In the genomic region with DNA sequence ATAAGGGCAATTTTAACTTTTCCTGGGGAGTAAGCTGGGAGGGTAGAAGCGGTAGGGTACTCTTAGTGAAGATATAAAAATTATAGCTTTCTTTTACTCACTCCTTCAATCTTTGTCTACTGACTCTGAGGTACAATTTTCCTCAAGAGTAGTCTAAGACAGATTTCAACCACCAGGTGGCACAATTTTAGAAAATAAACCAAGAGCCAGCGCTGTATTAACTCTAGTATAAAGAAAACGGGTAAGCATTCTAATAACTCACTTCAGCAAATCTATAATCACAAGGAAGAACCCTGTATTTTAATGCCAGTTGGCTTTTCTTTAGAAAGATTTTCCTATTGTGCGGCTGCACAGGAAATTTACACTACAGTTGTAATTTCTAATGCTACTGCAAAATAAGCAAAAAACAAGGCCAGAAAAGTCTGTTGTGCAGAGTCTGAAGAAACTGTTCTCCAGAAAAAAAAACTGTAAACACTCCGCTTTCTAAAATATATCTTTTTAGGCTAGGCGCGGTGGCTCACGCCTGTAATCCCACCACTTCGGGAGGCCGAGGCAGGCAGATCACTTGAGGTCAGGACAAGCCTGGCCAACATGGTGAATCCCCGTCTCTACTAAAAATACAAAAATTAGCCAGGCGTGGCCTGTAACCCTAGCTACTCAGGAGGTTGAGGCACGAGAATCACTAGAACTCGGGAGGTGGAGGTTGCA, we compare ENCODE assay signal across 8 cellular contexts. TPM values are rescaled to one million over a fixed set of nuclear protein-coding genes. Genes with fewer than 3 reads are reported as not detected.
A peak's percentile ranks its signal among the peaks of the same experiment; 100 is the strongest.
DNase-seq lines count a peak whose midpoint lies in the region; ATAC-seq and TF ChIP-seq lines count a peak whose summit lies in the region.

No MANE protein-coding gene starts in this region.

- H3K36me3 Mint-ChIP-seq in activated naive CD8-positive, alpha-beta T cell treated with anti-CD3 and anti-CD28 coated beads for 36 hours, result peaks cover 62% of the 10 kb centered on the region

- peak overlapping the region; percentile 94 for H3K27ac Mint-ChIP-seq in activated naive CD8-positive, alpha-beta T cell treated with anti-CD3 and anti-CD28 coated beads for 36 hours

- peak overlapping the region; percentile 85 for H3K4me2 ChIP-seq in smooth muscle cell

- H3K4me1 Mint-ChIP-seq in activated naive CD8-positive, alpha-beta T cell treated with anti-CD3 and anti-CD28 coated beads for 36 hours, result peaks cover 47% of the 10 kb centered on the region

- H3K36me3 ChIP-seq in BE2C (no peaks in the 10 kb centered on the region; the same call in none of the 2 replicates), iPS-20b (ENCODE audit: insufficient read depth, low read depth, low read length) (peaks cover 5% of the 10 kb centered on the region; the same call in 1 of the 2 replicates), smooth muscle cell (ENCODE audit: low read depth) (no peaks in the 10 kb centered on the region)

- H3K27ac ChIP-seq in iPS-20b (ENCODE audit: low read length) (no peak overlapping the region), smooth muscle cell (ENCODE audit: low read depth) (peak overlapping the region; percentile 64)

- H3K79me2 ChIP-seq in smooth muscle cell (ENCODE audit: low read depth), result peaks cover 67% of the 10 kb centered on the region

- H4K20me1 ChIP-seq in smooth muscle cell (ENCODE audit: low read depth), result peaks cover 48% of the 10 kb centered on the region

- H3K27me3 ChIP-seq in BE2C (no peaks in the 10 kb centered on the region), iPS-20b (ENCODE audit: insufficient read depth, low read length) (no peaks in the 10 kb centered on the region), smooth muscle cell (ENCODE audit: low read depth) (no peaks in the 10 kb centered on the region)

- H3K27me3 Mint-ChIP-seq in activated naive CD8-positive, alpha-beta T cell treated with anti-CD3 and anti-CD28 coated beads for 36 hours, result no peaks in the 10 kb centered on the region

- H3K9me3 Mint-ChIP-seq in activated naive CD8-positive, alpha-beta T cell treated with anti-CD3 and anti-CD28 coated beads for 36 hours, result peaks cover 2% of the 10 kb centered on the region

- WGBS in smooth muscle cell (ENCODE audit: low lambda C conversion rate), result 49% methylated on average over 14 of the region's 14 CpGs

- no peaks in the 10 kb centered on the region for H3F3A ChIP-seq in smooth muscle cell (ENCODE audit: low read depth)

- H2AFZ ChIP-seq in smooth muscle cell (ENCODE audit: low read depth), result no peak overlapping the region

- peak; percentile 68 for TF ChIP-seq CTCF in BE2C (IDR thresholded peaks at IDR 0.05; ENCODE audit: low read depth, low read length)
- TF ChIP-seq CTCF in GM12873 (IDR thresholded peaks at IDR 0.05; ENCODE audit: insufficient read depth, low read depth, low read length, missing control alignments), result peak; percentile 50
- TF ChIP-seq CTCF in smooth muscle cell (IDR thresholded peaks at IDR 0.05; ENCODE audit: borderline replicate concordance, insufficient read depth, poor library complexity, severe bottlenecking), result peak; percentile 65

- H3K4me1 ChIP-seq in BE2C (no peaks in the 10 kb centered on the region), iPS-20b (ENCODE audit: insufficient read depth, low read length) (peaks cover 7% of the 10 kb centered on the region; the same call in 1 of the 2 replicates), smooth muscle cell (ENCODE audit: low read depth) (peaks cover 14% of the 10 kb centered on the region)

- no peak for ATAC-seq in GM19467 (IDR thresholded peaks at IDR 0.05; ENCODE audit: unreplicated experiment)

- H3K9me3 ChIP-seq in BE2C (no peaks in the 10 kb centered on the region), iPS-20b (ENCODE audit: insufficient read depth, low read depth, low read length) (no peaks in the 10 kb centered on the region), smooth muscle cell (replicated peaks; ENCODE audit: low read depth) (no peaks in the 10 kb centered on the region)

- peak overlapping the region; percentile 77 for H3K4me3 Mint-ChIP-seq in activated naive CD8-positive, alpha-beta T cell treated with anti-CD3 and anti-CD28 coated beads for 36 hours

- H3K4me3 ChIP-seq in BE2C (ENCODE audit: low read depth, low read length), result peak overlapping the region; percentile 96
- peak overlapping the region; percentile 48 for H3K4me3 ChIP-seq in iPS-20b (ENCODE audit: low read length)
- H3K4me3 ChIP-seq in smooth muscle cell, result peak overlapping the region; percentile 88

- H3K9ac ChIP-seq in iPS-20b (ENCODE audit: low read depth, low read length) (0 out of 2 replicates have a peak overlapping the region, but pooled peaks have one; percentile 10), smooth muscle cell (ENCODE audit: low read depth) (no peak overlapping the region)

- peak; percentile 29 for DNase-seq in BE2C
- DNase-seq in NCI-H460 (ENCODE audit: extremely low read depth, low read depth), result peak; percentile 40
- DNase-seq in activated naive CD8-positive, alpha-beta T cell treated with anti-CD3 and anti-CD28 coated beads for 36 hours, result no peak
- DNase-seq in smooth muscle cell (lab: John Stamatoyannopoulos, UW; ENCODE audit: unreplicated experiment), result no peak
- no peak for DNase-seq in stimulated activated naive CD4-positive, alpha-beta T cell treated with Interleukin-2 at 50 U/mL for 16 hours (lab: John Stamatoyannopoulos, UW)

RNA-seq across cellular contexts. Expression of a gene that starts 1.9 kb away (rescaled TPM):
- polyA plus RNA-seq in BE2C (2012; ENCODE audit: insufficient read depth, insufficient read length, low read depth), result 65.0 TPM
- 106 and 119 TPM in 2 replicates for total RNA-seq in NCI-H460 (2014; rRNA removed; shearing (Covaris generic))
- 96.0 and 224 TPM in 2 replicates for polyA plus RNA-seq in NCI-H460 (2014; cell fraction: nucleus; rRNA removed)
- 100 to 1,000 TPM; 126 to 131 TPM for total RNA-seq in activated naive CD8-positive, alpha-beta T cell treated with anti-CD3 and anti-CD28 coated beads for 36 hours
- total RNA-seq in smooth muscle cell, result 53.2 and 56.6 TPM in 2 replicates
- polyA plus RNA-seq in smooth muscle cell, result 95.5 and 110 TPM in 2 replicates

RNA-seq across cellular contexts. Expression of a gene that starts 2.2 kb away (rescaled TPM):
- 11.8 TPM for polyA plus RNA-seq in BE2C (2012; ENCODE audit: insufficient read depth, insufficient read length, low read depth)
- 73.3 and 92.6 TPM in 2 replicates for total RNA-seq in NCI-H460 (2014; rRNA removed; shearing (Covaris generic))
- polyA plus RNA-seq in NCI-H460 (2014; cell fraction: nucleus; rRNA removed), result 36.4 and 48.7 TPM in 2 replicates
- total RNA-seq in activated naive CD8-positive, alpha-beta T cell treated with anti-CD3 and anti-CD28 coated beads for 36 hours, result 10 to 100 TPM; 62.5 to 70.3 TPM
- total RNA-seq in smooth muscle cell, result 18.8 and 24.4 TPM in 2 replicates
- 14.2 and 25.1 TPM in 2 replicates for polyA plus RNA-seq in smooth muscle cell

RNA-seq across cellular contexts. Expression of a gene that starts 30.8 kb away (rescaled TPM):
- polyA plus RNA-seq in BE2C (2012; ENCODE audit: insufficient read depth, insufficient read length, low read depth), result 27.6 TPM
- total RNA-seq in NCI-H460 (2014; rRNA removed; shearing (Covaris generic)), result 26.2 and 33.4 TPM in 2 replicates
- polyA plus RNA-seq in NCI-H460 (2014; cell fraction: nucleus; rRNA removed), result 11.0 and 18.2 TPM in 2 replicates
- 10 to 100 TPM; 24.5 to 27.7 TPM for total RNA-seq in activated naive CD8-positive, alpha-beta T cell treated with anti-CD3 and anti-CD28 coated beads for 36 hours
- 35.4 and 38.3 TPM in 2 replicates for total RNA-seq in smooth muscle cell
- 28.7 and 29.5 TPM in 2 replicates for polyA plus RNA-seq in smooth muscle cell

Comparison
In these comparisons a context has a peak if more than half of its experiments do, and no peak if none do; other contexts are left out.
1. DNase-seq: peak in BE2C (single experiment) and NCI-H460 (single experiment); none in activated naive CD8-positive, alpha-beta T cell treated with anti-CD3 and anti-CD28 coated beads for 36 hours (single experiment), smooth muscle cell (single experiment) and stimulated activated naive CD4-positive, alpha-beta T cell treated with Interleukin-2 at 50 U/mL for 16 hours (single experiment).
2. Peak in every context shown above with its lines, with median percentiles within 50 percentile points of each other: H3K4me3 ChIP-seq and CTCF ChIP-seq.